In the genomic region with DNA sequence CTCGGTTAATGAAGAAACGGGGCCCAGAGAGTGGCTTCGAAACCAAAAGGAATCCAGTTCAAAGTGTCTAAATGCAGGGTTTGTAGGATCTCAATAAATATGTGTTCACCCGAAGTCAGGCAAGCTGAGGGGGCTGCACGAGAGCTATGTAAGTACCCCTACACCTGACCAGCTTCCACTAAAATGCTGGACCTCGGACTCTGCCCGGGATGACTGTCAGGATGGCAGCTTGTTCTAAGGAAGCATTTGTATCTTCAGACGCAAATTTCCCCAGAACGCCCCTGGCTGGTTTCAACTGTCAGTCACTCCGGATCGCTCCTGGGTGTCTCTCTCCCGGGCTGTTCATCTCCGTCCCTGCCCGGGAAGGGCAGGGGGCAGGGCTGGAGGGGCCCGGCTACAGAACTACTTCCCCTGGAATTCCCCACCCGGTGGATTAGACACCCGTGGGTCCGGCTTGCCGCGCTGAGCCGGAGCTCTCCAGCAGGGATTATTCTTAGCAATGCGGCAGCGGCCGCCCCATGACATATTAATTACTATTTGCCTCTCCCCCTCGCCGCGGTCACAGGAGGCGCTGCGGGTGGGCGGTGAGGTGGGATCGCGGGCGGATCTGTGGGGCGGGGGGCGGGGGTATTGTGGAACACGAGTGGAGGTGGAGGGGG, we compare ENCODE assay signal across 8 cellular contexts.
DNase-seq lines count a peak whose midpoint lies in the region; ATAC-seq and TF ChIP-seq lines count a peak whose summit lies in the region.

No MANE protein-coding gene starts in this region.

- ATAC-seq in WTC11 (peak; percentile 5), right cardiac atrium (peak; percentile 47 to 48), GM19455 (IDR thresholded peaks at IDR 0.05; ENCODE audit: unreplicated experiment) (no peak)

- H3K4me1 Mint-ChIP-seq in WTC11: peaks cover 33% of the 10 kb centered on the region

- H3K9me3 Mint-ChIP-seq in WTC11: no peaks in the 10 kb centered on the region

- DNase-seq in GM23248 (peak; percentile 28), WTC11 (ENCODE audit: low spot score) (peak; percentile 20), right cardiac atrium (peak in 2 of 3 donors; percentile 50 to 57), sigmoid colon (no peak), HCEC 1CT (no peak)
- no peak for DNase-seq in NK-92 treated with Interleukin-12 subunit alpha and Interleukin-12 subunit beta, amount 100 ng/mL, for 24 hours (lab: John Stamatoyannopoulos, UW)
- no peak for DNase-seq in stimulated activated naive CD4-positive, alpha-beta T cell (lab: John Stamatoyannopoulos, UW)

- H3K9ac ChIP-seq in GM23248: no peak overlapping the region

- intact Hi-C loops in right cardiac atrium (cut with DNase I) (no loop called here), sigmoid colon (cut with DNase I) (no loop called here)

- TF ChIP-seq CTCF in WTC11 (IDR thresholded peaks at IDR 0.05) (no peak), sigmoid colon (IDR thresholded peaks at IDR 0.05) (no peak)

- H3K9me3 ChIP-seq in GM23248 (ENCODE audit: low read depth): no peaks in the 10 kb centered on the region
- no peaks in the 10 kb centered on the region for H3K9me3 ChIP-seq in right cardiac atrium (ENCODE audit: control insufficient read depth, low read length)
- H3K9me3 ChIP-seq in sigmoid colon: no peaks in the 10 kb centered on the region

- H3K27ac ChIP-seq in GM23248 (no peak overlapping the region), right cardiac atrium (ENCODE audit: low read length) (no peak overlapping the region), sigmoid colon (no peak overlapping the region)

- CTCF ChIA-PET in WTC11 (lab: Charles Lee): interaction anchor here (0.5 to 1.7 kb wide), 10 partner anchors 8 to 698 kb away, joined by 3 to 5 read pairs (median 4); no protein-coding TSS in a partner anchor

- H3K27ac Mint-ChIP-seq in WTC11: no peak overlapping the region

- peak overlapping the region; percentile 92 for H3K4me3 Mint-ChIP-seq in WTC11

- H3K36me3 Mint-ChIP-seq in WTC11: no peaks in the 10 kb centered on the region

- H3K36me3 ChIP-seq in GM23248 (ENCODE audit: low read depth) (no peaks in the 10 kb centered on the region), sigmoid colon (no peaks in the 10 kb centered on the region)

- peak overlapping the region; percentile 44 for H3K4me2 ChIP-seq in GM23248 (ENCODE audit: unreplicated experiment)

- 9 to 10% methylated on average over 28 to 29 of the region's 36 CpGs for WGBS in GM23248 (ENCODE audit: low coverage in 1 of 2, low lambda C conversion rate in 2 of 2, missing lambda C conversion rate in 2 of 2), 2 experiments
- WGBS in right cardiac atrium: 6% methylated on average over 36 of the region's 36 CpGs
- WGBS in sigmoid colon, 2 donors: 1 to 5% methylated on average over 36 of the region's 36 CpGs

- no peaks in the 10 kb centered on the region for H3F3A ChIP-seq in GM23248 (ENCODE audit: insufficient read depth)

- H3K27me3 ChIP-seq in GM23248 (replicated peaks; ENCODE audit: insufficient read depth) (peaks cover 33% of the 10 kb centered on the region), right cardiac atrium (ENCODE audit: control insufficient read depth, insufficient read depth) (no peaks in the 10 kb centered on the region), sigmoid colon (peaks cover 14 to 56% (median 28%) of the 10 kb centered on the region in 3 donors)

- POLR2A ChIA-PET in WTC11 (lab: Charles Lee): interaction anchor here (0.9 kb wide), 1 partner anchor 11 kb away, joined by 4 read pairs; no protein-coding TSS in a partner anchor

- H3K9me2 ChIP-seq in GM23248 (ENCODE audit: insufficient read depth): no peaks in the 10 kb centered on the region

- TF ChIP-seq POLR2A in sigmoid colon (IDR thresholded peaks at IDR 0.05): no peak

- peak overlapping the region; percentile 53; the same call in 1 of the 2 replicates for H2AFZ ChIP-seq in GM23248

- no peak for TF ChIP-seq EP300 in sigmoid colon (IDR thresholded peaks at IDR 0.05)

- no peaks in the 10 kb centered on the region for H3K79me2 ChIP-seq in GM23248 (ENCODE audit: insufficient read depth)

- H4K20me1 ChIP-seq in GM23248 (ENCODE audit: insufficient read depth): no peaks in the 10 kb centered on the region

- in situ Hi-C loops in GM23248 (cut with MboI): no loop called here

- no peaks in the 10 kb centered on the region for H3K4me1 ChIP-seq in GM23248 (ENCODE audit: insufficient read depth)
- H3K4me1 ChIP-seq in right cardiac atrium (ENCODE audit: control insufficient read depth, insufficient read depth, low read length): no peaks in the 10 kb centered on the region
- peaks cover 0 to 22% (median 20%) of the 10 kb centered on the region in 4 donors for H3K4me1 ChIP-seq in sigmoid colon

- H3K4me3 ChIP-seq in GM23248: peak overlapping the region; percentile 53
- peak overlapping the region; percentile 66 for H3K4me3 ChIP-seq in right cardiac atrium (ENCODE audit: low read length)
- H3K4me3 ChIP-seq in sigmoid colon: peak overlapping the region in 3 of 4 donors; percentile 39 to 52 (median 50)

- H3K27me3 Mint-ChIP-seq in WTC11 (ENCODE audit: low read depth): peaks cover 49% of the 10 kb centered on the region

TF ChIP-seq in WTC11, 78 proteins besides CTCF, POLR2A, EP300 and RAD21 (continues in another document):
- TF ChIP-seq ATF2 (CRISPR knock-in tag; IDR thresholded peaks at IDR 0.05; ENCODE audit: borderline replicate concordance, low read depth): no peak
- no peak for TF ChIP-seq E2F5 (CRISPR knock-in tag; IDR thresholded peaks at IDR 0.05)
- TF ChIP-seq E2F1 (CRISPR knock-in tag; IDR thresholded peaks at IDR 0.05): no peak
- no peak for TF ChIP-seq AR (CRISPR knock-in tag; IDR thresholded peaks at IDR 0.05)
- TF ChIP-seq E2F4 (CRISPR knock-in tag; IDR thresholded peaks at IDR 0.05; ENCODE audit: borderline replicate concordance, low read depth): no peak
- TF ChIP-seq, protein P1, sequence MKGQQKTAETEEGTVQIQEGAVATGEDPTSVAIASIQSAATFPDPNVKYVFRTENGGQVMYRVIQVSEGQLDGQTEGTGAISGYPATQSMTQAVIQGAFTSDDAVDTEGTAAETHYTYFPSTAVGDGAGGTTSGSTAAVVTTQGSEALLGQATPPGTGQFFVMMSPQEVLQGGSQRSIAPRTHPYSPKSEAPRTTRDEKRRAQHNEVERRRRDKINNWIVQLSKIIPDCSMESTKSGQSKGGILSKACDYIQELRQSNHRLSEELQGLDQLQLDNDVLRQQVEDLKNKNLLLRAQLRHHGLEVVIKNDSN (CRISPR knock-in tag; IDR thresholded peaks at IDR 0.05): no peak

Comparison
In these comparisons a context has a peak if more than half of its experiments do, and no peak if none do; other contexts are left out.
1. DNase-seq: peak in GM23248 (single experiment), WTC11 (single experiment) and right cardiac atrium (2 of 3); none in sigmoid colon (single experiment), NK-92 treated with Interleukin-12 subunit alpha and Interleukin-12 subunit beta, amount 100 ng/mL, for 24 hours (single experiment), HCEC 1CT (single experiment) and stimulated activated naive CD4-positive, alpha-beta T cell (0 of 6).
2. Peak in every context shown above with its lines, with median percentiles within 50 percentile points of each other: H3K4me3 ChIP-seq.